Comparison of ENCODE assay signal across 1 cellular context in the genomic region with DNA sequence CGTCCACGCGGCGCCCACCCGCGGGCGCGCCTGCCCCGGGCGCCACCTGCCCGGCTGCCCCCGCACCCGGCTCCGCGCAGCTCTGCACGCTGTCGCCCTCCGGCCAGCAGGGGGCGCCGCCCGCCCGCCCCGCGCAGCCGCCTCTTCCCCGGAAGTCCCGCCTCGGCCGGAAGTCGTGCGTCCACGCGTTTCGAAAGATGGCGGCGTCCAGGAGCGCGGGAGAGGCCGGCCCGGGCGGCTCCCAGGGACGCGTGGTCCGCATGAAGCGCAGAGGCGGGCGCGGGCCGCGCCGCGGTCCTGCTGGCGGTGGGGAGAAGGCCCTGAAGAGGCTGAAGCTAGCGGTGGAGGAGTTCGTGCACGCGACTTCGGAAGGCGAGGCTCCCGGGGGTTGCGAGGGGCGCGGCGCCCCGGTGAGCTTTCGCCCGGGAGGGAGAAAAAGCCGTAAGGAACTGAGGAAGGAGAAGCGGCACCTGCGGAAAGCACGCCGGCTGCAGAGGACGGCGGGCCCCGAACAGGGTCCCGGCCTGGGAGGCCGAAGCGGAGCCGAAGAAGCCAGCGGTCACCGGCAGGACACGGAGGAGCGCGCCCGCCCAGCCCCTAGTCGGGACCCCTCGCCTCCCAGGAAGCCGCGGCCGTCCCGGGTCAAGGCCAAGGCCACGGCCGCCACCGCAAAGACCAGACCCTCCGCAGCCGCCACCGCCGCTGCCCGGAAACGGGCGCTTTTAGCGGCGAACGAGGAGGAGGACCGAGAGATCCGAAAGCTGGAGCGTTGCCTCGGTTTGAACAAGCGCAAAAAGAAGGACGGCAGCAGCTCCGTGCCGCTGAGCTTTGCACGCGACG.
A peak's percentile ranks its signal among the peaks of the same experiment; 100 is the strongest.
TF ChIP-seq lines count a peak whose summit lies in the region.

Gene NOM1, plus strand, starts transcription at position 172 of the 840 bp plus-strand sequence. Its CDS starts 26 bp downstream, at position 198.

TF ChIP-seq in WTC11, 78 proteins besides CTCF, POLR2A, EP300 and RAD21 (continued from another document):
- TF ChIP-seq, protein P1, sequence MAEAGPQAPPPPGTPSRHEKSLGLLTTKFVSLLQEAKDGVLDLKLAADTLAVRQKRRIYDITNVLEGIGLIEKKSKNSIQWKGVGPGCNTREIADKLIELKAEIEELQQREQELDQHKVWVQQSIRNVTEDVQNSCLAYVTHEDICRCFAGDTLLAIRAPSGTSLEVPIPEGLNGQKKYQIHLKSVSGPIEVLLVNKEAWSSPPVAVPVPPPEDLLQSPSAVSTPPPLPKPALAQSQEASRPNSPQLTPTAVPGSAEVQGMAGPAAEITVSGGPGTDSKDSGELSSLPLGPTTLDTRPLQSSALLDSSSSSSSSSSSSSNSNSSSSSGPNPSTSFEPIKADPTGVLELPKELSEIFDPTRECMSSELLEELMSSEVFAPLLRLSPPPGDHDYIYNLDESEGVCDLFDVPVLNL (CRISPR knock-in tag; IDR thresholded peaks at IDR 0.05; ENCODE audit: borderline replicate concordance, low read depth), result peak; percentile 75; the same call in 1 of the 2 replicates
- TF ChIP-seq, protein P2, sequence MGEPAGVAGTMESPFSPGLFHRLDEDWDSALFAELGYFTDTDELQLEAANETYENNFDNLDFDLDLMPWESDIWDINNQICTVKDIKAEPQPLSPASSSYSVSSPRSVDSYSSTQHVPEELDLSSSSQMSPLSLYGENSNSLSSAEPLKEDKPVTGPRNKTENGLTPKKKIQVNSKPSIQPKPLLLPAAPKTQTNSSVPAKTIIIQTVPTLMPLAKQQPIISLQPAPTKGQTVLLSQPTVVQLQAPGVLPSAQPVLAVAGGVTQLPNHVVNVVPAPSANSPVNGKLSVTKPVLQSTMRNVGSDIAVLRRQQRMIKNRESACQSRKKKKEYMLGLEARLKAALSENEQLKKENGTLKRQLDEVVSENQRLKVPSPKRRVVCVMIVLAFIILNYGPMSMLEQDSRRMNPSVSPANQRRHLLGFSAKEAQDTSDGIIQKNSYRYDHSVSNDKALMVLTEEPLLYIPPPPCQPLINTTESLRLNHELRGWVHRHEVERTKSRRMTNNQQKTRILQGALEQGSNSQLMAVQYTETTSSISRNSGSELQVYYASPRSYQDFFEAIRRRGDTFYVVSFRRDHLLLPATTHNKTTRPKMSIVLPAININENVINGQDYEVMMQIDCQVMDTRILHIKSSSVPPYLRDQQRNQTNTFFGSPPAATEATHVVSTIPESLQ (CRISPR knock-in tag; IDR thresholded peaks at IDR 0.05), result no peak
- TF ChIP-seq, protein P3, sequence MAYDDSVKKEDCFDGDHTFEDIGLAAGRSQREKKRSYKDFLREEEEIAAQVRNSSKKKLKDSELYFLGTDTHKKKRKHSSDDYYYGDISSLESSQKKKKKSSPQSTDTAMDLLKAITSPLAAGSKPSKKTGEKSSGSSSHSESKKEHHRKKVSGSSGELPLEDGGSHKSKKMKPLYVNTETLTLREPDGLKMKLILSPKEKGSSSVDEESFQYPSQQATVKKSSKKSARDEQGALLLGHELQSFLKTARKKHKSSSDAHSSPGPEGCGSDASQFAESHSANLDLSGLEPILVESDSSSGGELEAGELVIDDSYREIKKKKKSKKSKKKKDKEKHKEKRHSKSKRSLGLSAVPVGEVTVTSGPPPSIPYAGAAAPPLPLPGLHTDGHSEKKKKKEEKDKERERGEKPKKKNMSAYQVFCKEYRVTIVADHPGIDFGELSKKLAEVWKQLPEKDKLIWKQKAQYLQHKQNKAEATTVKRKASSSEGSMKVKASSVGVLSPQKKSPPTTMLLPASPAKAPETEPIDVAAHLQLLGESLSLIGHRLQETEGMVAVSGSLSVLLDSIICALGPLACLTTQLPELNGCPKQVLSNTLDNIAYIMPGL (CRISPR knock-in tag; IDR thresholded peaks at IDR 0.05), result peak; percentile 59; the same call in 1 of the 2 replicates
- TF ChIP-seq ZNF317 (CRISPR knock-in tag; IDR thresholded peaks at IDR 0.05; ENCODE audit: borderline replicate concordance, low read depth), result no peak
- TF ChIP-seq FOXP4 (CRISPR knock-in tag; IDR thresholded peaks at IDR 0.05), result peak; percentile 86; the same call in 1 of the 2 replicates
- no peak; the same call in 1 of the 2 replicates for TF ChIP-seq NFYB (CRISPR knock-in tag; conservative IDR thresholded peaks at IDR 0.05; ENCODE audit: low read depth)
- no peak for TF ChIP-seq ZNF219 (CRISPR knock-in tag; IDR thresholded peaks at IDR 0.05; ENCODE audit: borderline replicate concordance)
- TF ChIP-seq ELF4 (CRISPR knock-in tag; IDR thresholded peaks at IDR 0.05; ENCODE audit: low read depth), result no peak
- TF ChIP-seq GRHL2 (CRISPR knock-in tag; IDR thresholded peaks at IDR 0.05; ENCODE audit: insufficient replicate concordance, severe bottlenecking), result no peak
